Comparison of ENCODE assay signal across 1 cellular context in the genomic region with DNA sequence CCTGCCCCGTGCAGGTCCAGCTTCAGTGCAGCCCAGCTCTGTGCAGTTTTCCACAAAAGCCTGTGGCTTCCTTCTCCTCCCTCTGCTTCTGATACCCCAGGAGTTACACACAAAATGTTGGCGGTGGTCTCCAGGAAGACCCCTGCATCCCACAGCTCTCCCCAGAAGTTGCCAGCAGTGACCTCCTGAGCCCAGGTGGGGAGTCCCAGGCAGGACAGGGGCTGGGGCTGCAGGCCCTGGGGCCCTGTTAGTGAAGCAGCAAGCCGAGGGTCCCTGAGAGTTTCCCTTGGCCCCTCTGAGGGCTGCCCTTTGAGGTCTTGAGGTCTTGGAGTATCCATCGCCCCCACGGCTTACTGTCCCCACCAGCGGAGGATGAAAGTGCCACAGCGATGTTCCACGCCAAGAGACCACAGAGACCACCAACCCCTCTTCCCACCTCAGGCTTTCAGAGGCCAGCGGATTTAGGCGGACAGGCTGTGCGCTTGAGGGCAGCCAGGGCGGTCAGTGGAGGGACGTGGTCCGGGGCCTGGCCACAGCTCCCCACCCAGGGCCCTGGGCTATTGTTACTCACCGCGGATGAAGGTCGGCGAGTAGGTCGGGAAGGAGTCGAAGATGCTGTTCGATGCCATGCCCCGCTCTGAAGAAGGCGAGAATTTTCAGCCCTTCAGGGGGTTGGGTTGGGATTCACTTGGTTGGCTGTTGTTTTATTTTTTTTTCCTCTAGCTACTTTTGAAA.
A peak's percentile ranks its signal among the peaks of the same experiment; 100 is the strongest.
TF ChIP-seq lines count a peak whose summit lies in the region.

No MANE protein-coding gene starts in this region.

TF ChIP-seq in GM12878, 131 proteins besides CTCF, POLR2A, EP300 and RAD21 (continues in another document):
- TF ChIP-seq SUZ12 (IDR thresholded peaks at IDR 0.05; ENCODE audit: unreplicated experiment): no peak
- TF ChIP-seq CBX3 (IDR thresholded peaks at IDR 0.05; ENCODE audit: borderline replicate concordance, low read depth): no peak
- no peak for TF ChIP-seq CREB1 (IDR thresholded peaks at IDR 0.05; ENCODE audit: low read depth)
- TF ChIP-seq, protein P1, sequence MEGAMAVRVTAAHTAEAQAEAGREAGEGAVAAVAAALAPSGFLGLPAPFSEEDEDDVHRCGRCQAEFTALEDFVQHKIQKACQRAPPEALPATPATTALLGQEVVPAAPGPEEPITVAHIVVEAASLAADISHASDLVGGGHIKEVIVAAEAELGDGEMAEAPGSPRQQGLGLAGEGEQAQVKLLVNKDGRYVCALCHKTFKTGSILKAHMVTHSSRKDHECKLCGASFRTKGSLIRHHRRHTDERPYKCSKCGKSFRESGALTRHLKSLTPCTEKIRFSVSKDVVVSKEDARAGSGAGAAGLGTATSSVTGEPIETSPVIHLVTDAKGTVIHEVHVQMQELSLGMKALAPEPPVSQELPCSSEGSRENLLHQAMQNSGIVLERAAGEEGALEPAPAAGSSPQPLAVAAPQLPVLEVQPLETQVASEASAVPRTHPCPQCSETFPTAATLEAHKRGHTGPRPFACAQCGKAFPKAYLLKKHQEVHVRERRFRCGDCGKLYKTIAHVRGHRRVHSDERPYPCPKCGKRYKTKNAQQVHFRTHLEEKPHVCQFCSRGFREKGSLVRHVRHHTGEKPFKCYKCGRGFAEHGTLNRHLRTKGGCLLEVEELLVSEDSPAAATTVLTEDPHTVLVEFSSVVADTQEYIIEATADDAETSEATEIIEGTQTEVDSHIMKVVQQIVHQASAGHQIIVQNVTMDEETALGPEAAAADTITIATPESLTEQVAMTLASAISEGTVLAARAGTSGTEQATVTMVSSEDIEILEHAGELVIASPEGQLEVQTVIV (IDR thresholded peaks at IDR 0.05; ENCODE audit: borderline replicate concordance, partially characterized antibody): no peak
- TF ChIP-seq RELA (IDR thresholded peaks at IDR 0.05; ENCODE audit: borderline replicate concordance, partially characterized antibody): no peak
- TF ChIP-seq SREBF2 (IDR thresholded peaks at IDR 0.05; ENCODE audit: low read length): no peak
- TF ChIP-seq REST (IDR thresholded peaks at IDR 0.05; ENCODE audit: low read depth, low read length): no peak
- TF ChIP-seq SIN3A (IDR thresholded peaks at IDR 0.05; ENCODE audit: low read depth, low read length): no peak
- TF ChIP-seq BACH1 (IDR thresholded peaks at IDR 0.05; ENCODE audit: borderline replicate concordance): no peak
- no peak for TF ChIP-seq SREBF1 (IDR thresholded peaks at IDR 0.05; ENCODE audit: low read length)
- TF ChIP-seq POLR2AphosphoS5 (IDR thresholded peaks at IDR 0.05; ENCODE audit: low read length): 0 out of 2 replicates have a peak, but pooled peaks have one; percentile 53
- no peak for TF ChIP-seq MTA2 (IDR thresholded peaks at IDR 0.05; ENCODE audit: low read depth)
- no peak for TF ChIP-seq MTA3 (IDR thresholded peaks at IDR 0.05; ENCODE audit: borderline replicate concordance, low read length)
- TF ChIP-seq BMI1 (IDR thresholded peaks at IDR 0.05; ENCODE audit: borderline replicate concordance): no peak
- TF ChIP-seq, protein P2, sequence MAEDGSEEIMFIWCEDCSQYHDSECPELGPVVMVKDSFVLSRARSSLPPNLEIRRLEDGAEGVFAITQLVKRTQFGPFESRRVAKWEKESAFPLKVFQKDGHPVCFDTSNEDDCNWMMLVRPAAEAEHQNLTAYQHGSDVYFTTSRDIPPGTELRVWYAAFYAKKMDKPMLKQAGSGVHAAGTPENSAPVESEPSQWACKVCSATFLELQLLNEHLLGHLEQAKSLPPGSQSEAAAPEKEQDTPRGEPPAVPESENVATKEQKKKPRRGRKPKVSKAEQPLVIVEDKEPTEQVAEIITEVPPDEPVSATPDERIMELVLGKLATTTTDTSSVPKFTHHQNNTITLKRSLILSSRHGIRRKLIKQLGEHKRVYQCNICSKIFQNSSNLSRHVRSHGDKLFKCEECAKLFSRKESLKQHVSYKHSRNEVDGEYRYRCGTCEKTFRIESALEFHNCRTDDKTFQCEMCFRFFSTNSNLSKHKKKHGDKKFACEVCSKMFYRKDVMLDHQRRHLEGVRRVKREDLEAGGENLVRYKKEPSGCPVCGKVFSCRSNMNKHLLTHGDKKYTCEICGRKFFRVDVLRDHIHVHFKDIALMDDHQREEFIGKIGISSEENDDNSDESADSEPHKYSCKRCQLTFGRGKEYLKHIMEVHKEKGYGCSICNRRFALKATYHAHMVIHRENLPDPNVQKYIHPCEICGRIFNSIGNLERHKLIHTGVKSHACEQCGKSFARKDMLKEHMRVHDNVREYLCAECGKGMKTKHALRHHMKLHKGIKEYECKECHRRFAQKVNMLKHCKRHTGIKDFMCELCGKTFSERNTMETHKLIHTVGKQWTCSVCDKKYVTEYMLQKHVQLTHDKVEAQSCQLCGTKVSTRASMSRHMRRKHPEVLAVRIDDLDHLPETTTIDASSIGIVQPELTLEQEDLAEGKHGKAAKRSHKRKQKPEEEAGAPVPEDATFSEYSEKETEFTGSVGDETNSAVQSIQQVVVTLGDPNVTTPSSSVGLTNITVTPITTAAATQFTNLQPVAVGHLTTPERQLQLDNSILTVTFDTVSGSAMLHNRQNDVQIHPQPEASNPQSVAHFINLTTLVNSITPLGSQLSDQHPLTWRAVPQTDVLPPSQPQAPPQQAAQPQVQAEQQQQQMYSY (CRISPR knock-in tag; IDR thresholded peaks at IDR 0.05): no peak
- no peak for TF ChIP-seq TCF12 (IDR thresholded peaks at IDR 0.05; ENCODE audit: low read depth, low read length)
- no peak for TF ChIP-seq NFXL1 (IDR thresholded peaks at IDR 0.05; ENCODE audit: borderline replicate concordance)
- TF ChIP-seq CHD2 (IDR thresholded peaks at IDR 0.05; ENCODE audit: borderline replicate concordance, low read depth, low read length): peak; percentile 15; the same call in 1 of the 2 replicates
- TF ChIP-seq ZNF622 (IDR thresholded peaks at IDR 0.05): no peak
- TF ChIP-seq ZBED1 (IDR thresholded peaks at IDR 0.05; ENCODE audit: borderline replicate concordance): no peak
- no peak for TF ChIP-seq NKRF (conservative IDR thresholded peaks at IDR 0.05)
- no peak for TF ChIP-seq YBX1 (IDR thresholded peaks at IDR 0.05)
- no peak for TF ChIP-seq ZBTB4 (CRISPR knock-in tag; IDR thresholded peaks at IDR 0.05)
- TF ChIP-seq NFIC (IDR thresholded peaks at IDR 0.05; ENCODE audit: low read depth, low read length): no peak
- TF ChIP-seq MYB (IDR thresholded peaks at IDR 0.05; ENCODE audit: borderline replicate concordance, low read depth, low read length): no peak
- no peak for TF ChIP-seq KAT2A (conservative IDR thresholded peaks at IDR 0.05; ENCODE audit: control insufficient read depth, low read depth, low read length)
- TF ChIP-seq LARP7 (IDR thresholded peaks at IDR 0.05): peak; percentile 51; the same call in 1 of the 2 replicates
- TF ChIP-seq E2F8 (IDR thresholded peaks at IDR 0.05; ENCODE audit: low read depth, partially characterized antibody): no peak
- TF ChIP-seq CEBPZ (IDR thresholded peaks at IDR 0.05; ENCODE audit: low read depth, low read length): no peak
- TF ChIP-seq SUPT20H (IDR thresholded peaks at IDR 0.05; ENCODE audit: borderline replicate concordance, control insufficient read depth, low read depth, low read length): no peak
- no peak for TF ChIP-seq NRF1 (conservative IDR thresholded peaks at IDR 0.05; ENCODE audit: low read depth, low read length)
- no peak for TF ChIP-seq ZNF217 (IDR thresholded peaks at IDR 0.05)
- TF ChIP-seq FOS (IDR thresholded peaks at IDR 0.05; ENCODE audit: borderline replicate concordance, extremely low read depth, insufficient read length): no peak
